Comparison of ENCODE assay signal across 17 cellular contexts in genomic region chr15:70069716-70070115, GRCh38. TPM values are rescaled to one million over a fixed set of nuclear protein-coding genes. Genes with fewer than 3 reads are reported as not detected.
DNase-seq lines count a peak whose midpoint lies in the region; ATAC-seq and TF ChIP-seq lines count a peak whose summit lies in the region.
"Had no signal": no experiment of that assay in that cellular context is flagged by ENCODE, and none has a peak within 500 bp of the region (broad histone marks: within the 10 kb centered on the region; RNA-seq: fewer than 3 reads in every experiment).

No MANE protein-coding gene starts in this region.

- H3K27ac ChIP-seq in dorsolateral prefrontal cortex (peak overlapping the region in 33 of 59 donors; percentile 3 to 74 (median 48)), mesenchymal stem cell (ENCODE audit: low read length, poor library complexity, severe bottlenecking) (no peak overlapping the region), uterus (no peak overlapping the region)
- H3K27ac ChIP-seq: BLaER1 treated with 17β-estradiol and CSF1 and Interleukin-3, amounts not matched to agents 10 nM and 100 nM; C4-2B had no signal

- H3K9ac ChIP-seq in mesenchymal stem cell (ENCODE audit: low read length): no peak overlapping the region
- H3K9ac ChIP-seq: BLaER1 treated with 17β-estradiol and CSF1 and Interleukin-3, amounts not matched to agents 10 nM and 100 nM had no signal

- H3K4me3 Mint-ChIP-seq in activated naive CD4-positive, alpha-beta T cell treated with anti-CD3 and anti-CD28 coated beads, Interleukin-2, amount 10 ng/mL, durations not matched to agents 7 days and 5 days: no peak overlapping the region
- H3K4me3 Mint-ChIP-seq: B cell; CD4-positive, alpha-beta T cell; CD8-positive, alpha-beta T cell had no signal

- H3K27me3 Mint-ChIP-seq in activated naive CD4-positive, alpha-beta T cell treated with anti-CD3 and anti-CD28 coated beads, Interleukin-2, amount 10 ng/mL, durations not matched to agents 7 days and 5 days: no peaks in the 10 kb centered on the region
- H3K27me3 Mint-ChIP-seq: B cell; CD4-positive, alpha-beta T cell had no signal

- H2BK5ac ChIP-seq in mesenchymal stem cell (ENCODE audit: low read depth, low read length, poor library complexity, severe bottlenecking): no peak overlapping the region

- no peak overlapping the region for H2BK120ac ChIP-seq in mesenchymal stem cell (ENCODE audit: low read depth, low read length)

- H3K4me1 Mint-ChIP-seq in activated naive CD4-positive, alpha-beta T cell treated with anti-CD3 and anti-CD28 coated beads, Interleukin-2, amount 10 ng/mL, durations not matched to agents 7 days and 5 days: no peaks in the 10 kb centered on the region

- H3K9me3 Mint-ChIP-seq in activated naive CD4-positive, alpha-beta T cell treated with anti-CD3 and anti-CD28 coated beads, Interleukin-2, amount 10 ng/mL, durations not matched to agents 7 days and 5 days: no peaks in the 10 kb centered on the region
- H3K9me3 Mint-ChIP-seq: CD4-positive, alpha-beta T cell; CD8-positive, alpha-beta T cell had no signal

- peaks cover 13% of the 10 kb centered on the region for H3K4me1 ChIP-seq in mesenchymal stem cell (ENCODE audit: control insufficient read depth, insufficient read depth, low read depth, low read length)
- H3K4me1 ChIP-seq in uterus: no peaks in the 10 kb centered on the region
- H3K4me1 ChIP-seq: Caco-2 had no signal

- H3K36me3 Mint-ChIP-seq in activated naive CD4-positive, alpha-beta T cell treated with anti-CD3 and anti-CD28 coated beads, Interleukin-2, amount 10 ng/mL, durations not matched to agents 7 days and 5 days: peaks cover 66% of the 10 kb centered on the region

- ATAC-seq in HG03342 (IDR thresholded peaks at IDR 0.05; ENCODE audit: unreplicated experiment): no peak
- ATAC-seq: CD8-positive, alpha-beta T cell; GM12878 had no signal

- H3K23ac ChIP-seq in mesenchymal stem cell (ENCODE audit: low read length in 2 of 2): no peak overlapping the region

- 98% methylated on average over 7 of the region's 7 CpGs for WGBS in mesenchymal stem cell

- TF ChIP-seq CTCF in dorsolateral prefrontal cortex (IDR thresholded peaks at IDR 0.05 in 54 of 56, conservative IDR thresholded peaks at IDR 0.05 in 2 of 56; ENCODE audit: low read depth in 1 of 56, partially characterized antibody in 56 of 56) (no peak), uterus (IDR thresholded peaks at IDR 0.05) (no peak)

- no peak overlapping the region for H3K4me2 ChIP-seq in mesenchymal stem cell (ENCODE audit: low read length, poor library complexity, severe bottlenecking)
- H3K4me2 ChIP-seq: BLaER1 treated with 17β-estradiol and CSF1 and Interleukin-3, amounts not matched to agents 10 nM and 100 nM had no signal

- H3K9me3 ChIP-seq in mesenchymal stem cell (ENCODE audit: control insufficient read depth, low read length) (no peaks in the 10 kb centered on the region), uterus (no peaks in the 10 kb centered on the region)
- H3K9me3 ChIP-seq: BLaER1 treated with 17β-estradiol and CSF1 and Interleukin-3, amounts not matched to agents 10 nM and 100 nM; Caco-2 had no signal

- no peak for TF ChIP-seq POLR2A in uterus (IDR thresholded peaks at IDR 0.05)

- H3K4ac ChIP-seq in mesenchymal stem cell (ENCODE audit: low read depth in 1 of 2, low read length in 2 of 2): no peak overlapping the region

- CTCF ChIA-PET in activated naive CD4-positive, alpha-beta T cell treated with anti-CD3 and anti-CD28 coated beads, Interleukin-2, amount 10 ng/mL, durations not matched to agents 7 days and 5 days (lab: Charles Lee): no interaction called here

- intact Hi-C loops in dorsolateral prefrontal cortex (cut with DNase I) (no loop called here), uterus (cut with DNase I; ENCODE audit: low total_unique reads) (no loop called here)

- H2AFZ ChIP-seq in mesenchymal stem cell (ENCODE audit: low read depth, low read length): no peak overlapping the region

- H3K18ac ChIP-seq in mesenchymal stem cell (ENCODE audit: low read depth in 1 of 2, low read length in 2 of 2): no peak overlapping the region

- H2BK12ac ChIP-seq in mesenchymal stem cell (ENCODE audit: low read length in 2 of 2): no peak overlapping the region

- no peak overlapping the region for H3K27ac Mint-ChIP-seq in activated naive CD4-positive, alpha-beta T cell treated with anti-CD3 and anti-CD28 coated beads, Interleukin-2, amount 10 ng/mL, durations not matched to agents 7 days and 5 days
- H3K27ac Mint-ChIP-seq: B cell; CD4-positive, alpha-beta T cell; CD8-positive, alpha-beta T cell had no signal

- DNase-seq in Ammon's horn (ENCODE audit: low spot score) (peak; percentile 64), dorsolateral prefrontal cortex (no peak), mesenchymal stem cell (no peak), uterus (no peak)
- DNase-seq in activated naive CD4-positive, alpha-beta T cell treated with anti-CD3 and anti-CD28 coated beads, Interleukin-2, amount 10 ng/mL, durations not matched to agents 7 days and 5 days: no peak
- DNase-seq: 8988T; ACHN; Caco-2; Calu3; CD4-positive, alpha-beta T cell; CD8-positive, alpha-beta T cell; DMS79 treated with DMSO at 0.1 percent for 48 hours had no signal

- H3K79me1 ChIP-seq in mesenchymal stem cell (replicated peaks; ENCODE audit: low read length, poor library complexity, severe bottlenecking): peaks cover 38% of the 10 kb centered on the region

- peaks cover 68 to 85% of the 10 kb centered on the region in 2 experiments for H3K36me3 ChIP-seq in mesenchymal stem cell (ENCODE audit: control insufficient read depth in 1 of 2, insufficient read depth in 2 of 2, low read depth in 1 of 2, low read length in 2 of 2)
- no peaks in the 10 kb centered on the region for H3K36me3 ChIP-seq in uterus

- H3K27me3 ChIP-seq in dorsolateral prefrontal cortex: no peaks in the 10 kb centered on the region
- no peaks in the 10 kb centered on the region for H3K27me3 ChIP-seq in mesenchymal stem cell (ENCODE audit: control insufficient read depth in 1 of 2, insufficient read depth in 1 of 2, low read length in 2 of 2)
- H3K27me3 ChIP-seq in uterus: no peaks in the 10 kb centered on the region

- H2BK15ac ChIP-seq in mesenchymal stem cell (ENCODE audit: low read depth, poor library complexity, severe bottlenecking): no peak overlapping the region

- no peak overlapping the region for H2AK5ac ChIP-seq in mesenchymal stem cell (ENCODE audit: low read length, severe bottlenecking)

- H4K8ac ChIP-seq in mesenchymal stem cell (ENCODE audit: low read length): no peak overlapping the region

- H3K14ac ChIP-seq in mesenchymal stem cell (ENCODE audit: low read length in 2 of 2): no peak overlapping the region

- peak overlapping the region; percentile 25 for H4K91ac ChIP-seq in mesenchymal stem cell (ENCODE audit: low read length)

- H3K4me3 ChIP-seq in dorsolateral prefrontal cortex: no peak overlapping the region
- no peak overlapping the region for H3K4me3 ChIP-seq in mesenchymal stem cell (ENCODE audit: insufficient read depth in 1 of 2, low read depth in 1 of 2, low read length in 2 of 2)
- H3K4me3 ChIP-seq in uterus: no peak overlapping the region
- H3K4me3 ChIP-seq: BLaER1 treated with 17β-estradiol and CSF1 and Interleukin-3, amounts not matched to agents 10 nM and 100 nM; GM12878 had no signal

RNA-seq across cellular contexts. Expression of gene TLE3, which starts 28.0 kb away (rescaled TPM):
- total RNA-seq in dorsolateral prefrontal cortex: 10 to 100 TPM; 22.5 to 97.6 (median 43.5) TPM
- polyA plus RNA-seq in mesenchymal stem cell (2013, experiment 1 of 2): 42.9 TPM
- polyA plus RNA-seq in mesenchymal stem cell (2013, experiment 2 of 2): 39.2 TPM
- total RNA-seq in uterus: 100 to 1,000 TPM in 1 of 4 donors, 10 to 100 TPM in 2, 1 to 10 TPM in 1; 7.4 to 244 (median 49.4) TPM

Comparison
In these comparisons a context has a peak if more than half of its experiments do, and no peak if none do; other contexts are left out.
1. H3K27ac ChIP-seq: peak in dorsolateral prefrontal cortex (33 of 59); none in mesenchymal stem cell (single experiment) and uterus (0 of 2).